ENCODE assay signal across 8 cellular contexts in genomic region chr19:1568320-1569019, GRCh38. TPM values are rescaled to one million over a fixed set of nuclear protein-coding genes. Genes with fewer than 3 reads are reported as not detected.
DNase-seq lines count a peak whose midpoint lies in the region; TF ChIP-seq lines count a peak whose summit lies in the region.

Gene MEX3D (minus strand): TSS chr19:1568325. CDS start chr19:1568058, 267 bp downstream.

- H3K27ac ChIP-seq in neuronal stem cell (replicated peaks; ENCODE audit: low read length): peak within 1 kb of the TSS; percentile 87
- H3K27ac ChIP-seq in stomach: peak within 1 kb of the TSS; percentile 86 to 93 (median 87)

- TF ChIP-seq CTCF in fibroblast of villous mesenchyme (IDR thresholded peaks at IDR 0.05; ENCODE audit: insufficient read depth, low read depth, low read length) (no peak), stomach (IDR thresholded peaks at IDR 0.05) (no peak)

- peak within 1 kb of the TSS; percentile 98 for H3K9ac ChIP-seq in neuronal stem cell (ENCODE audit: low read depth, low read length, poor library complexity)

- peak within 1 kb of the TSS; percentile 97 for H3K14ac ChIP-seq in neuronal stem cell (ENCODE audit: low read length)

- DNase-seq in DMS 273 (lab: John Stamatoyannopoulos, UW; ENCODE audit: unreplicated experiment) (peak; percentile 93), DMS 273 treated with DMSO at 0.1 percent for 48 hours (lab: John Stamatoyannopoulos, UW) (no peak), HK-2 (ENCODE audit: unreplicated experiment) (peak; percentile 64), SHP77 (lab: John Stamatoyannopoulos, UW) (peak; percentile 34 to 36), fibroblast of villous mesenchyme (ENCODE audit: low read depth) (peak; percentile 64), neuronal stem cell (ENCODE audit: low spot score) (peak; percentile 78), stomach (peak; percentile 87)
- peak; percentile 71 for DNase-seq in activated gamma-delta T cell treated with anti-CD3 and anti-CD28 coated beads, Interleukin-2, amount 50 U/mL, for 16 hours (ENCODE audit: low read depth)

- H2AFZ ChIP-seq in neuronal stem cell (ENCODE audit: low read length): peak within 1 kb of the TSS; percentile 87

- H3K27me3 ChIP-seq in neuronal stem cell (ENCODE audit: control insufficient read depth in 3 of 3, insufficient read depth in 3 of 3, low read depth in 1 of 3, low read length in 3 of 3): peaks cover 0 to 6% (median 0%) of the 10 kb centered on the region in 3 experiments
- H3K27me3 ChIP-seq in stomach: peaks cover 0 to 17% (median 0%) of the 10 kb centered on the region in 3 donors

- H4K8ac ChIP-seq in neuronal stem cell (ENCODE audit: low read depth, low read length): peak within 1 kb of the TSS; percentile 43

- H2AK5ac ChIP-seq in neuronal stem cell (ENCODE audit: low read depth, low read length): peak within 1 kb of the TSS; percentile 100

- peaks cover 11 to 29% of the 10 kb centered on the region in 2 donors for H3K36me3 ChIP-seq in neuronal stem cell (replicated peaks in 1 of 2; ENCODE audit: control insufficient read depth in 2 of 2, insufficient read depth in 2 of 2, low read length in 2 of 2)
- no peaks in the 10 kb centered on the region for H3K36me3 ChIP-seq in stomach

- H3K4me1 ChIP-seq in neuronal stem cell (ENCODE audit: control insufficient read depth in 2 of 2, insufficient read depth in 1 of 2, low read depth in 1 of 2, low read length in 2 of 2): peaks cover 8 to 12% of the 10 kb centered on the region in 2 donors
- peaks cover 11 to 29% (median 23%) of the 10 kb centered on the region in 4 donors for H3K4me1 ChIP-seq in stomach

- H3K23ac ChIP-seq in neuronal stem cell (ENCODE audit: low read depth, low read length, poor library complexity): peak within 1 kb of the TSS; percentile 85

- peak within 1 kb of the TSS; percentile 89 for H2BK15ac ChIP-seq in neuronal stem cell (ENCODE audit: low read length)

- WGBS in neuronal stem cell (ENCODE audit: extremely low coverage in 2 of 2, insufficient read length in 2 of 2, insufficient replicate concordance in 1 of 2), 2 donors: no CpG with 5 or more reads among the region's 63 CpGs
- 5 to 33% (median 11%) methylated on average over 14 to 52 of the region's 63 CpGs for WGBS in stomach, 5 donors

- peaks cover 11% of the 10 kb centered on the region for H3K79me1 ChIP-seq in neuronal stem cell (ENCODE audit: low read depth, low read length)

- H3K4me2 ChIP-seq in neuronal stem cell (ENCODE audit: insufficient read depth, low read length, poor library complexity, severe bottlenecking): peak within 1 kb of the TSS; percentile 54

- H3K18ac ChIP-seq in neuronal stem cell (ENCODE audit: low read length): peak within 1 kb of the TSS; percentile 99

- H3K9me3 ChIP-seq in neuronal stem cell (replicated peaks in 1 of 2; ENCODE audit: control insufficient read depth in 2 of 2, insufficient read depth in 1 of 2, low read depth in 1 of 2, low read length in 2 of 2): peaks cover 0 to 8% of the 10 kb centered on the region in 2 donors
- no peaks in the 10 kb centered on the region for H3K9me3 ChIP-seq in stomach

- TF ChIP-seq POLR2A in stomach (IDR thresholded peaks at IDR 0.05): no peak

- H3K4me3 ChIP-seq in fibroblast of villous mesenchyme (ENCODE audit: low read depth, low read length) (peak within 1 kb of the TSS; percentile 73), neuronal stem cell (ENCODE audit: low read length in 2 of 2) (peak within 1 kb of the TSS; percentile 98 to 99), stomach (peak within 1 kb of the TSS; percentile 65 to 76 (median 74))

- TF ChIP-seq EP300 in stomach (IDR thresholded peaks at IDR 0.05): no peak

- H2BK12ac ChIP-seq in neuronal stem cell (ENCODE audit: low read length): peak within 1 kb of the TSS; percentile 99

- H4K91ac ChIP-seq in neuronal stem cell (ENCODE audit: low read depth, low read length, poor library complexity): no peak within 1 kb of the TSS

- H2BK120ac ChIP-seq in neuronal stem cell (ENCODE audit: low read depth, low read length): peak within 1 kb of the TSS; percentile 96

- H3K4ac ChIP-seq in neuronal stem cell (ENCODE audit: low read length): peak within 1 kb of the TSS; percentile 98

- peak within 1 kb of the TSS; percentile 96 for H2BK5ac ChIP-seq in neuronal stem cell (ENCODE audit: low read length)

- intact Hi-C loops in stomach (cut with DNase I; ENCODE audit: low total_unique reads): no loop called here

RNA-seq across cellular contexts. Expression of gene MEX3D, which starts in this region (rescaled TPM):
- total RNA-seq in fibroblast of villous mesenchyme (33.7 and 48.6 TPM in 2 replicates), stomach (10 to 100 TPM in 3 of 5 donors, 1 to 10 TPM in 2; 9.4 to 90.4 (median 20.1) TPM)
- 59.8 TPM for polyA plus RNA-seq in neuronal stem cell (2013, experiment 1 of 2)
- 59.0 TPM for polyA plus RNA-seq in neuronal stem cell (2013, experiment 2 of 2)
- polyA plus RNA-seq in stomach: 10 to 100 TPM in 1 of 3 donors, 1 to 10 TPM in 2; 4.9 to 11.8 (median 7.8) TPM
